Comparison of ENCODE assay signal across 32 cellular contexts in the genomic region with DNA sequence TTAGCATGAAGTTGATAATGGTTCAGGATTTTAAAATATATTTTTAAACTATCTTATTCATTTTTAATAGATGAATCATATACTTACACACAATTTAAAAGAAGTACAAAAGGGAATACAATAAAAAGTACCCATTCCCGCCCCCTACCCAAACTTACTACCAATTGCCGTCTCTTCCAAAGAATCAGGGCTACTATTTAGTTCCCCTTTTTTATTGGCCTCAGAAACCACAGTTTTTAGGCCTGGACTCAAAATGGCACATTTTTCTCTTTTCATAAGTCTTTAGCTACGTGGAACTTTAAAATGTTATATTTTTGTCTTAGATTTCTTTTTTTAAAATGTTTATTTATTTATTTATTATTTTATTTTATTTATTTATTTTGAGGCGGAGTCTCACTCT. TPM values are rescaled to one million over a fixed set of nuclear protein-coding genes. Genes with fewer than 3 reads are reported as not detected.
"Had no signal": no experiment of that assay in that cellular context is flagged by ENCODE, and none has a peak within 500 bp of the region (broad histone marks: within the 10 kb centered on the region; RNA-seq: fewer than 3 reads in every experiment).

No MANE protein-coding gene starts in this region.

- ATAC-seq: activated CD4-positive, alpha-beta T cell treated with anti-CD3 and anti-CD28 coated beads for 36 hours; activated T-helper 17 cell treated with anti-CD3 and anti-CD28 coated beads, Interleukin-2, amount 50 U/mL, for 72 hours; K562; Right ventricle myocardium inferior had no signal

- H3K4me3 ChIP-seq: cardiac muscle cell, K562, SJCRH30 had no signal

- H3K9me3 Mint-ChIP-seq: activated CD4-positive, alpha-beta memory T cell treated with anti-CD3 and anti-CD28 coated beads, Interleukin-2, amount 10 ng/mL, durations not matched to agents 7 days and 5 days; activated naive CD4-positive, alpha-beta T cell treated with anti-CD3 and anti-CD28 coated beads for 36 hours; activated T-helper 17 cell treated with anti-CD3 and anti-CD28 coated beads, Interleukin-2, amount 50 U/mL, for 72 hours; T-helper 1 cell treated with Interleukin-12 subunit alpha and Interleukin-12 subunit beta and Interleukin-4 antibody, amounts not matched to agents 30 μg/mL and 1 μg/mL, for 36 hours had no signal

- H3K27ac ChIP-seq: brain microvascular endothelial cell, cardiac muscle cell, SJCRH30, VCaP had no signal

- H3K4me2 ChIP-seq: SK-N-SH had no signal

- H3K36me3 Mint-ChIP-seq: activated naive CD8-positive, alpha-beta T cell had no signal

- H3K9me3 ChIP-seq: SJCRH30, SK-N-SH had no signal

- H3K4me1 Mint-ChIP-seq: activated CD4-positive, alpha-beta memory T cell treated with anti-CD3 and anti-CD28 coated beads, Interleukin-2, amount 10 ng/mL, durations not matched to agents 7 days and 5 days; activated CD4-positive, alpha-beta T cell treated with anti-CD3 and anti-CD28 coated beads for 36 hours; activated T-helper 17 cell treated with anti-CD3 and anti-CD28 coated beads, Interleukin-2, amount 50 U/mL, for 72 hours had no signal

- DNase-seq: activated CD4-positive, alpha-beta memory T cell treated with anti-CD3 and anti-CD28 coated beads, Interleukin-2, amount 10 ng/mL, durations not matched to agents 7 days and 5 days; activated CD4-positive, alpha-beta T cell treated with anti-CD3 and anti-CD28 coated beads for 36 hours; activated CD4-positive, alpha-beta T cell treated with anti-CD3 and anti-CD28 coated beads, Interleukin-2, amount 50 U/mL, for 1 hour; activated gamma-delta T cell; activated naive CD4-positive, alpha-beta T cell treated with anti-CD3 and anti-CD28 coated beads for 36 hours; activated T-cell treated with anti-CD3 and anti-CD28 coated beads for 4 hours; activated T-cell treated with anti-CD3 and anti-CD28 coated beads, Interleukin-2, amount 50 U/mL, for 48 hours; brain microvascular endothelial cell; NCI-H1092; NCI-H1417; NCI-H1694; NCI-H2029; NCI-H2107; NCI-H2171 treated with DMSO at 0.1 percent for 48 hours; NCI-H226; NCI-H510A; NCI-H526 treated with DMSO at 0.1 percent for 48 hours; NCI-H82; NK-92 treated with Interleukin-12 subunit alpha and Interleukin-12 subunit beta, amount 100 ng/mL, for 24 hours; OCI-M1; RPMI8226; SJCRH30; SK-N-SH; T1000 had no signal

- H3K27me3 ChIP-seq: brain microvascular endothelial cell, cardiac muscle cell, SJCRH30 had no signal

- H3K36me3 ChIP-seq: brain microvascular endothelial cell, cardiac muscle cell, SJCRH30 had no signal

- H3K4me3 Mint-ChIP-seq: activated CD4-positive, alpha-beta memory T cell treated with anti-CD3 and anti-CD28 coated beads, Interleukin-2, amount 10 ng/mL, durations not matched to agents 7 days and 5 days; activated CD4-positive, alpha-beta T cell treated with anti-CD3 and anti-CD28 coated beads for 36 hours; activated naive CD4-positive, alpha-beta T cell treated with anti-CD3 and anti-CD28 coated beads for 36 hours; activated naive CD8-positive, alpha-beta T cell; activated T-helper 17 cell treated with anti-CD3 and anti-CD28 coated beads, Interleukin-2, amount 50 U/mL, for 72 hours; T-helper 1 cell treated with Interleukin-12 subunit alpha and Interleukin-12 subunit beta and Interleukin-4 antibody, amounts not matched to agents 30 μg/mL and 1 μg/mL, for 36 hours had no signal

- H3K27ac Mint-ChIP-seq: activated CD4-positive, alpha-beta memory T cell treated with anti-CD3 and anti-CD28 coated beads, Interleukin-2, amount 10 ng/mL, durations not matched to agents 7 days and 5 days; activated CD4-positive, alpha-beta T cell treated with anti-CD3 and anti-CD28 coated beads for 36 hours; activated naive CD4-positive, alpha-beta T cell treated with anti-CD3 and anti-CD28 coated beads for 36 hours; activated naive CD8-positive, alpha-beta T cell; activated T-helper 17 cell treated with anti-CD3 and anti-CD28 coated beads, Interleukin-2, amount 50 U/mL, for 72 hours; T-helper 1 cell treated with Interleukin-12 subunit alpha and Interleukin-12 subunit beta and Interleukin-4 antibody, amounts not matched to agents 30 μg/mL and 1 μg/mL, for 36 hours had no signal

- H3K9ac ChIP-seq: SK-N-SH had no signal

RNA-seq across cellular contexts. Expression of gene ALDH1A3, which starts 57.5 kb away (rescaled TPM):
- total RNA-seq: activated CD4-positive, alpha-beta memory T cell treated with anti-CD3 and anti-CD28 coated beads, Interleukin-2, amount 10 ng/mL, durations not matched to agents 7 days and 5 days; activated CD4-positive, alpha-beta T cell treated with anti-CD3 and anti-CD28 coated beads for 36 hours; activated CD8-positive, alpha-beta memory T cell treated with anti-CD3 and anti-CD28 coated beads for 36 hours; activated naive CD4-positive, alpha-beta T cell treated with anti-CD3 and anti-CD28 coated beads for 36 hours; activated T-helper 17 cell treated with anti-CD3 and anti-CD28 coated beads, Interleukin-2, amount 50 U/mL, for 72 hours; cardiac muscle cell had no signal
